Comparison of ENCODE assay signal across 27 cellular contexts in the genomic region with DNA sequence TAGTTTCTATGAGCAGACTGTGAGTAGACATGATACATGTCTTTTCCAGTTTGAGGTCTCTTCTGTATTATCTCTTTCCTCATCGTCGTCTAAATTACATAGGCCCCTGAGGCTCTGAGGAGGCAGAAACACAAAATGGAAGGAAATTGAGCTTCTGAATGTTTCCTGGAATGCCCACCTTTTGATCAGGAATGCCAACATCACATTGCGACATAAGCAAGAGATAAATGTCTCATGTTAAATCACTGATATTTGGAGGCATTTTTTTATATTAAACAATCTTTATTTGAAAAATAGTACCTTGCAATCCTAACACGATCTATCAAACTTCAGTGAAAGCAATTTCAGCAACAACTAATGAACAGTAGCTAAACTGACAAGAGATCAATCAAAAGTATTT.
DNase-seq lines count a peak whose midpoint lies in the region; ATAC-seq, FAIRE-seq and TF ChIP-seq lines count a peak whose summit lies in the region.
"Had no signal": no experiment of that assay in that cellular context is flagged by ENCODE, and none has a peak within 500 bp of the region (broad histone marks: within the 10 kb centered on the region; RNA-seq: fewer than 3 reads in every experiment).

No MANE protein-coding gene starts in this region.

- no peak overlapping the region for H3K18ac ChIP-seq in IMR-90 (ENCODE audit: low read depth, low read length)

- H3K56ac ChIP-seq in IMR-90 (ENCODE audit: extremely low read depth, insufficient read depth, low read length) = no peak overlapping the region

- dilution Hi-C loops in IMR-90 (cut with HindIII; ENCODE audit: low sequenced_read_pairs, unreplicated experiment) = no loop called here

- H3K9ac ChIP-seq in IMR-90 (ENCODE audit: low read depth, low read length) = no peak overlapping the region
- H3K9ac ChIP-seq: BLaER1 had no signal

- no peaks in the 10 kb centered on the region for H4K20me1 ChIP-seq in IMR-90 (ENCODE audit: insufficient read depth, low read length)
- H4K20me1 ChIP-seq: BLaER1 had no signal

- in situ Hi-C loops in IMR-90 (cut with MboI; ENCODE audit: low sequenced_read_pairs) = no loop called here

- H3K27ac ChIP-seq in left ventricle myocardium inferior (replicated peaks) (peak overlapping the region; percentile 74), IMR-90 (ENCODE audit: insufficient read depth, low read length) (no peak overlapping the region)
- H3K27ac ChIP-seq: BLaER1 had no signal

- H3K4me3 Mint-ChIP-seq in nephron progenitor cell = no peak overlapping the region
- H3K4me3 Mint-ChIP-seq: CD14-positive monocyte; CD4-positive, alpha-beta memory T cell; CD4-positive, CD25-positive, alpha-beta regulatory T cell; CD8-positive, alpha-beta memory T cell had no signal

- no peak overlapping the region for H2AFZ ChIP-seq in IMR-90 (replicated peaks; ENCODE audit: low read length, poor library complexity)

- TF ChIP-seq CTCF in left ventricle myocardium inferior (IDR thresholded peaks at IDR 0.05; ENCODE audit: borderline replicate concordance) = no peak
- TF ChIP-seq CTCF in IMR-90 (conservative IDR thresholded peaks at IDR 0.05; ENCODE audit: low read depth, low read length) = no peak
- TF ChIP-seq CTCF in nephron progenitor cell (IDR thresholded peaks at IDR 0.05) = no peak

- H3K14ac ChIP-seq in IMR-90 (replicated peaks; ENCODE audit: low read depth, low read length) = no peak overlapping the region

- no peak overlapping the region for H2AK5ac ChIP-seq in IMR-90 (ENCODE audit: low read depth, low read length)

- CTCF ChIA-PET in IMR-90 (lab: Yijun Ruan, JAX) = no interaction called here

- BruUV-seq in IMR-90 (replicated peaks; lab: Mats Ljungman, UMichigan) = no TSS peak

- no peak overlapping the region for H2BK20ac ChIP-seq in IMR-90 (ENCODE audit: low read depth, low read length)

- H3K27me3 Mint-ChIP-seq in nephron progenitor cell (ENCODE audit: low read depth, poor library complexity) = peaks cover 3% of the 10 kb centered on the region
- H3K27me3 Mint-ChIP-seq: CD4-positive, alpha-beta memory T cell; CD4-positive, CD25-positive, alpha-beta regulatory T cell; CD8-positive, alpha-beta memory T cell had no signal

- H3K27ac Mint-ChIP-seq in nephron progenitor cell = peak overlapping the region; percentile 97
- H3K27ac Mint-ChIP-seq: CD4-positive, alpha-beta memory T cell; CD4-positive, CD25-positive, alpha-beta regulatory T cell; CD8-positive, alpha-beta memory T cell had no signal

- H3K9me3 Mint-ChIP-seq in nephron progenitor cell = peaks cover 26% of the 10 kb centered on the region

- no peaks in the 10 kb centered on the region; the same call in 1 of the 2 replicates for H3K9me1 ChIP-seq in IMR-90 (ENCODE audit: insufficient read depth, low read length)

- H3K4ac ChIP-seq in IMR-90 (ENCODE audit: low read depth, low read length) = no peak overlapping the region

- H3K9me3 ChIP-seq in left ventricle myocardium inferior (replicated peaks) (peaks cover 4% of the 10 kb centered on the region), IMR-90 (ENCODE audit: control insufficient read depth, insufficient read depth, low read length) (no peaks in the 10 kb centered on the region)
- H3K9me3 ChIP-seq: BE2C, BLaER1 had no signal

- no peak for ATAC-seq in left cardiac atrium
- ATAC-seq in IMR-90 (ENCODE audit: low read depth) = no peak
- ATAC-seq: GM12878 had no signal

- DNase-seq in left ventricle myocardium inferior (no peak), left cardiac atrium (no peak), IMR-90 (no peak), nephron progenitor cell (no peak), NCI-H2196 treated with DMSO at 0.1 percent for 48 hours (lab: John Stamatoyannopoulos, UW; ENCODE audit: unreplicated experiment) (no peak), HTR-8/SVneo (ENCODE audit: insufficient read length, low spot score) (no peak)
- DNase-seq: 8988T; ACHN; BE2C; C1 segment of cervical spinal cord; CD4-positive, alpha-beta memory T cell; CD4-positive, CD25-positive, alpha-beta regulatory T cell; CD8-positive, alpha-beta memory T cell; COR-L47; DMS 273 treated with DMSO at 0.1 percent for 48 hours; DMS153; DMS53; DMS79; DND-41; EL; GDM1 had no signal

- peaks cover 25% of the 10 kb centered on the region for H3K36me3 Mint-ChIP-seq in nephron progenitor cell (ENCODE audit: low read depth)
- H3K36me3 Mint-ChIP-seq: CD14-positive monocyte; CD4-positive, alpha-beta memory T cell; CD4-positive, CD25-positive, alpha-beta regulatory T cell; CD8-positive, alpha-beta memory T cell had no signal

- H2BK5ac ChIP-seq in IMR-90 (ENCODE audit: low read depth, low read length, poor library complexity, severe bottlenecking) = no peak overlapping the region

- H3K27me3 ChIP-seq in left ventricle myocardium inferior (ENCODE audit: low read depth) (no peaks in the 10 kb centered on the region), IMR-90 (ENCODE audit: control insufficient read depth, insufficient read depth, low read length) (no peaks in the 10 kb centered on the region; the same call in 1 of the 2 replicates)
- H3K27me3 ChIP-seq: BE2C, BLaER1 had no signal

- no peak for FAIRE-seq in HTR-8/SVneo (lab: Jason Lieb, UNC)
- FAIRE-seq: A204.1, GM12878, GM12892, GM18507 had no signal

- H2BK15ac ChIP-seq in IMR-90 (ENCODE audit: low read depth, low read length) = no peak overlapping the region

- H4K91ac ChIP-seq in IMR-90 (ENCODE audit: insufficient read depth, low read depth, low read length) = no peak overlapping the region

- WGBS in IMR-90 (ENCODE audit: extremely low coverage in 2 of 2, insufficient read length in 1 of 2), 2 experiments = no CpG with 5 or more reads among the region's 4 CpGs

- no peak overlapping the region for H4K5ac ChIP-seq in IMR-90 (ENCODE audit: low read depth, low read length)

- TF ChIP-seq POLR2A in IMR-90 (IDR thresholded peaks at IDR 0.05; ENCODE audit: low read depth, low read length) = no peak

- H3K23ac ChIP-seq in IMR-90 (ENCODE audit: low read depth, low read length) = no peak overlapping the region

- no peak overlapping the region for H2BK120ac ChIP-seq in IMR-90 (ENCODE audit: low read depth, low read length)

- no peaks in the 10 kb centered on the region for H3K79me1 ChIP-seq in IMR-90 (ENCODE audit: low read depth in 1 of 2, low read length in 2 of 2)

- peaks cover 70% of the 10 kb centered on the region for H3K4me1 Mint-ChIP-seq in nephron progenitor cell
- H3K4me1 Mint-ChIP-seq: CD14-positive monocyte; CD4-positive, alpha-beta memory T cell; CD4-positive, CD25-positive, alpha-beta regulatory T cell; CD8-positive, alpha-beta memory T cell had no signal

- intact Hi-C loops in left ventricle myocardium inferior (cut with micrococcal nuclease) = no loop called here
- intact Hi-C loops in left cardiac atrium (cut with DNase I) = no loop called here
- intact Hi-C loops in IMR-90 (cut with micrococcal nuclease) = no loop called here

- H3K4me2 ChIP-seq in IMR-90 (ENCODE audit: low read depth, low read length) = no peak overlapping the region
- H3K4me2 ChIP-seq: BLaER1 had no signal

- no peak for TF ChIP-seq RAD21 in IMR-90 (IDR thresholded peaks at IDR 0.05; ENCODE audit: low read length)

- POLR2A ChIA-PET in IMR-90 (lab: Charles Lee; ENCODE audit: unreplicated experiment) = no interaction called here

- H3K4me1 ChIP-seq in left ventricle myocardium inferior = peaks cover 22% of the 10 kb centered on the region
- peaks cover 7% of the 10 kb centered on the region; the same call in 1 of the 2 replicates for H3K4me1 ChIP-seq in IMR-90 (ENCODE audit: control insufficient read depth, insufficient read depth, low read length)
- H3K4me1 ChIP-seq: BE2C, BLaER1 had no signal

- H2AK9ac ChIP-seq in IMR-90 (replicated peaks; ENCODE audit: low read depth, low read length, poor library complexity) = no peak overlapping the region

- H3K36me3 ChIP-seq in left ventricle myocardium inferior (no peaks in the 10 kb centered on the region), IMR-90 (ENCODE audit: control insufficient read depth, insufficient read depth, low read length) (no peaks in the 10 kb centered on the region)
- H3K36me3 ChIP-seq: BE2C, BLaER1 had no signal

- H3K4me3 ChIP-seq in left ventricle myocardium inferior = no peak overlapping the region
- H3K4me3 ChIP-seq in IMR-90 (ENCODE audit: insufficient read depth, low read depth, low read length) = no peak overlapping the region
- H3K4me3 ChIP-seq: BLaER1, GM12878 had no signal

- no peak overlapping the region for H4K8ac ChIP-seq in IMR-90 (ENCODE audit: low read depth in 2 of 2, low read length in 2 of 2)

TF ChIP-seq in IMR-90, 13 proteins besides CTCF, POLR2A, EP300 and RAD21:
- TF ChIP-seq MXI1 (IDR thresholded peaks at IDR 0.05; ENCODE audit: borderline replicate concordance, low read depth, low read length) (no peak), RCOR1 (IDR thresholded peaks at IDR 0.05; ENCODE audit: insufficient replicate concordance, low read length) (no peak), MAZ (IDR thresholded peaks at IDR 0.05; ENCODE audit: borderline replicate concordance, low read depth, low read length) (no peak), CEBPB (IDR thresholded peaks at IDR 0.05; ENCODE audit: low read depth, low read length) (peak; percentile 77)
